23 cellular contexts compared by ENCODE assay signal in genomic region chr7:47713595-47713994, GRCh38.
DNase-seq lines count a peak whose midpoint lies in the region; ATAC-seq, FAIRE-seq and TF ChIP-seq lines count a peak whose summit lies in the region.
"Had no signal": no experiment of that assay in that cellular context is flagged by ENCODE, and none has a peak within 500 bp of the region (broad histone marks: within the 10 kb centered on the region; RNA-seq: fewer than 3 reads in every experiment).

No MANE protein-coding gene starts in this region.

- no peak overlapping the region for H3K27ac Mint-ChIP-seq in GM23338
- H3K27ac Mint-ChIP-seq: CD4-positive, CD25-positive, alpha-beta regulatory T cell; CD8-positive, alpha-beta memory T cell; HFFc6 had no signal

- FAIRE-seq in HTR-8/SVneo (lab: Jason Lieb, UNC) = no peak
- FAIRE-seq: A204.1, GM12891, GM19239 had no signal

- no peaks in the 10 kb centered on the region for H3K9me3 Mint-ChIP-seq in GM23338
- H3K9me3 Mint-ChIP-seq: CD8-positive, alpha-beta memory T cell; HFFc6 had no signal

- no peaks in the 10 kb centered on the region for H3K27me3 ChIP-seq in GM23338 (ENCODE audit: insufficient read depth)
- no peaks in the 10 kb centered on the region for H3K27me3 ChIP-seq in uterus
- H3K27me3 ChIP-seq: BE2C had no signal

- no TSS peak for BruUV-seq in OCI-LY7 (replicated peaks; lab: Mats Ljungman, UMichigan)

- intact Hi-C loops in OCI-LY7 (cut with micrococcal nuclease; ENCODE audit: unreplicated experiment) = no loop called here
- intact Hi-C loops in uterus (cut with DNase I; ENCODE audit: low total_unique reads) = no loop called here

- TF ChIP-seq CTCF in GM23338 (conservative IDR thresholded peaks at IDR 0.05; ENCODE audit: low read depth in 2 of 2) (no peak), OCI-LY7 (conservative IDR thresholded peaks at IDR 0.05; ENCODE audit: low read length) (no peak), uterus (IDR thresholded peaks at IDR 0.05) (no peak)

- H3K9me3 ChIP-seq in OCI-LY7 (ENCODE audit: low read length) (no peaks in the 10 kb centered on the region), uterus (no peaks in the 10 kb centered on the region)
- H3K9me3 ChIP-seq: BE2C had no signal

- H3K27me3 Mint-ChIP-seq in GM23338 (ENCODE audit: insufficient read depth, low read depth, poor library complexity) = peaks cover 3% of the 10 kb centered on the region
- H3K27me3 Mint-ChIP-seq: CD8-positive, alpha-beta memory T cell had no signal

- H3K79me2 ChIP-seq in GM23338 (replicated peaks; ENCODE audit: insufficient read depth) = no peaks in the 10 kb centered on the region
- no peaks in the 10 kb centered on the region for H3K79me2 ChIP-seq in OCI-LY7 (ENCODE audit: insufficient read depth, low read depth, low read length)

- no peaks in the 10 kb centered on the region for H3K36me3 Mint-ChIP-seq in GM23338 (ENCODE audit: low read depth)
- H3K36me3 Mint-ChIP-seq: CD4-positive, CD25-positive, alpha-beta regulatory T cell; CD8-positive, alpha-beta memory T cell had no signal

- H4K20me1 ChIP-seq in GM23338 (replicated peaks; ENCODE audit: insufficient read depth) (no peaks in the 10 kb centered on the region), OCI-LY7 (ENCODE audit: insufficient read depth, low read length) (no peaks in the 10 kb centered on the region)

- TF ChIP-seq POLR2A in uterus (IDR thresholded peaks at IDR 0.05) = no peak

- DNase-seq in GM23338 (ENCODE audit: low spot score) = no peak
- DNase-seq in OCI-LY7 (ENCODE audit: low spot score) = no peak
- DNase-seq in left lobe of liver (ENCODE audit: low spot score) = peak; percentile 5
- DNase-seq in uterus = no peak
- no peak for DNase-seq in stimulated activated naive CD8-positive, alpha-beta T cell treated with anti-CD3 and anti-CD28 coated beads, Interleukin-15, Interleukin-2, amounts not matched to agents 100 U/mL and 50 U/mL, for 24 hours
- DNase-seq in HTR-8/SVneo (ENCODE audit: insufficient read length, low spot score) = no peak
- DNase-seq: ACHN; BE2C; C1 segment of cervical spinal cord; CD4-positive, CD25-positive, alpha-beta regulatory T cell; CD8-positive, alpha-beta memory T cell; COR-L47; DMS 273 treated with DMSO at 0.1 percent for 48 hours; DMS53; DND-41; GOT3; H7; HFFc6 had no signal

- H3K27ac ChIP-seq in GM23338 (ENCODE audit: low read depth) = no peak overlapping the region
- peak overlapping the region; percentile 95 for H3K27ac ChIP-seq in OCI-LY7 (ENCODE audit: low read depth, low read length, poor library complexity, severe bottlenecking)
- H3K27ac ChIP-seq in uterus = peak overlapping the region; percentile 18 to 26

- POLR2A ChIA-PET in OCI-LY7 (lab: Charles Lee) = interaction anchor here (0.6 to 2.2 kb wide), 12 partner anchors 12 to 231 kb away, joined by 3 to 10 read pairs (median 5); no protein-coding TSS in a partner anchor

- H2AFZ ChIP-seq in GM23338 (peak overlapping the region; percentile 69), OCI-LY7 (ENCODE audit: low read length) (peak overlapping the region; percentile 87; the same call in 1 of the 2 replicates)

- H3K4me3 ChIP-seq in GM23338 (no peak overlapping the region), OCI-LY7 (ENCODE audit: low read depth, low read length, poor library complexity, severe bottlenecking) (no peak overlapping the region), uterus (no peak overlapping the region)

- ATAC-seq in GM23338 = no peak
- ATAC-seq in left lobe of liver = no peak
- no peak for ATAC-seq in stimulated activated naive CD8-positive, alpha-beta T cell treated with anti-CD3 and anti-CD28 coated beads, Interleukin-15, Interleukin-2, amounts not matched to agents 100 U/mL and 50 U/mL, for 24 hours
- no peak for ATAC-seq in GM19455 (IDR thresholded peaks at IDR 0.05; ENCODE audit: unreplicated experiment)
- ATAC-seq: HCT116 had no signal

- H3K4me1 ChIP-seq in GM23338 (ENCODE audit: insufficient read depth) (no peaks in the 10 kb centered on the region), OCI-LY7 (ENCODE audit: insufficient read depth, low read length, poor library complexity, severe bottlenecking) (peaks cover 79% of the 10 kb centered on the region), uterus (no peaks in the 10 kb centered on the region)
- H3K4me1 ChIP-seq: BE2C had no signal

- H3F3A ChIP-seq in GM23338 (replicated peaks; ENCODE audit: low read depth) = no peaks in the 10 kb centered on the region

- CTCF ChIA-PET in OCI-LY7 (lab: Charles Lee; ENCODE audit: unreplicated experiment) = interaction anchor here (0.5 to 0.6 kb wide), 4 partner anchors 66 to 266 kb away, joined by 3 read pairs; no protein-coding TSS in a partner anchor

- peaks cover 2% of the 10 kb centered on the region; the same call in 1 of the 3 replicates for H3K4me1 Mint-ChIP-seq in GM23338
- H3K4me1 Mint-ChIP-seq: CD4-positive, CD25-positive, alpha-beta regulatory T cell; CD8-positive, alpha-beta memory T cell had no signal

- H3K9me2 ChIP-seq in GM23338 (ENCODE audit: insufficient read depth) = no peaks in the 10 kb centered on the region
- no peaks in the 10 kb centered on the region for H3K9me2 ChIP-seq in OCI-LY7 (ENCODE audit: insufficient read depth, low read length)

- no peaks in the 10 kb centered on the region for H3K36me3 ChIP-seq in GM23338 (ENCODE audit: insufficient read depth)
- no peaks in the 10 kb centered on the region for H3K36me3 ChIP-seq in OCI-LY7 (ENCODE audit: insufficient read depth, low read length)
- no peaks in the 10 kb centered on the region for H3K36me3 ChIP-seq in uterus
- H3K36me3 ChIP-seq: BE2C had no signal

- H3K4me3 Mint-ChIP-seq in GM23338 = no peak overlapping the region
- H3K4me3 Mint-ChIP-seq: CD4-positive, CD25-positive, alpha-beta regulatory T cell; CD8-positive, alpha-beta memory T cell; HFFc6 had no signal

- H3K4me2 ChIP-seq in GM23338 (no peak overlapping the region), OCI-LY7 (ENCODE audit: low read length) (peak overlapping the region; percentile 70)

TF ChIP-seq in GM23338, 12 proteins besides CTCF, POLR2A, EP300 and RAD21 (continues in another document):
- TF ChIP-seq ZNF462 (CRISPR knock-in tag; IDR thresholded peaks at IDR 0.05) (no peak), STAT1 (IDR thresholded peaks at IDR 0.05; ENCODE audit: unreplicated experiment) (no peak), POLR2AphosphoS5 (IDR thresholded peaks at IDR 0.05; ENCODE audit: low read depth) (no peak)
